Comparison of ENCODE assay signal across 11 cellular contexts in genomic region chr2:176817061-176817565, GRCh38.
DNase-seq lines count a peak whose midpoint lies in the region; ATAC-seq and TF ChIP-seq lines count a peak whose summit lies in the region.
"Had no signal": no experiment of that assay in that cellular context is flagged by ENCODE, and none has a peak within 500 bp of the region (broad histone marks: within the 10 kb centered on the region; RNA-seq: fewer than 3 reads in every experiment).

No MANE protein-coding gene starts in this region.

- no peak overlapping the region for H3K27ac ChIP-seq in right cardiac atrium (ENCODE audit: low read length)

- TF ChIP-seq CTCF in astrocyte of the cerebellum (IDR thresholded peaks at IDR 0.05; ENCODE audit: low read depth, low read length, missing control alignments) (peak; percentile 4), retinal pigment epithelial cell (conservative IDR thresholded peaks at IDR 0.05; ENCODE audit: low read depth, low read length) (peak; percentile 33)

- H3K4me1 Mint-ChIP-seq in activated CD4-positive, alpha-beta T cell treated with anti-CD3 and anti-CD28 coated beads for 36 hours = peaks cover 14% of the 10 kb centered on the region

- H3K9me3 ChIP-seq in right cardiac atrium (ENCODE audit: control insufficient read depth, low read length) = no peaks in the 10 kb centered on the region

- H3K36me3 Mint-ChIP-seq in activated CD4-positive, alpha-beta T cell treated with anti-CD3 and anti-CD28 coated beads for 36 hours (ENCODE audit: low read depth) = no peaks in the 10 kb centered on the region

- CTCF ChIA-PET in activated CD4-positive, alpha-beta T cell treated with anti-CD3 and anti-CD28 coated beads for 36 hours (lab: Charles Lee) = interaction anchor here (0.6 to 1.4 kb wide), 3 partner anchors 10 to 115 kb away, joined by 3 read pairs; no protein-coding TSS in a partner anchor

- POLR2A ChIA-PET in activated CD4-positive, alpha-beta T cell treated with anti-CD3 and anti-CD28 coated beads for 36 hours (lab: Charles Lee) = interaction anchor here (0.7 kb wide), 1 partner anchor 9 kb away, joined by 4 read pairs; no protein-coding TSS in a partner anchor

- no peaks in the 10 kb centered on the region for H3K9me3 Mint-ChIP-seq in activated CD4-positive, alpha-beta T cell treated with anti-CD3 and anti-CD28 coated beads for 36 hours (ENCODE audit: low read depth)
- H3K9me3 Mint-ChIP-seq: CD8-positive, alpha-beta memory T cell; dendritic cell treated with granulocyte-macrophage colony-stimulating factor and Interleukin-4, amounts not matched to agents 40 ng/mL and 50 ng/mL, for 4 days had no signal

- H3K4me3 Mint-ChIP-seq in activated CD4-positive, alpha-beta T cell treated with anti-CD3 and anti-CD28 coated beads for 36 hours = no peak overlapping the region
- H3K4me3 Mint-ChIP-seq: dendritic cell treated with granulocyte-macrophage colony-stimulating factor and Interleukin-4, amounts not matched to agents 40 ng/mL and 50 ng/mL, for 4 days had no signal

- WGBS in right cardiac atrium = 81% methylated on average over 7 of the region's 7 CpGs

- no peaks in the 10 kb centered on the region for H3K27me3 ChIP-seq in right cardiac atrium (ENCODE audit: control insufficient read depth, insufficient read depth)

- no peaks in the 10 kb centered on the region for H3K4me1 ChIP-seq in right cardiac atrium (ENCODE audit: control insufficient read depth, insufficient read depth, low read length)

- H3K4me3 ChIP-seq in astrocyte of the cerebellum (ENCODE audit: low read depth, low read length) (no peak overlapping the region), retinal pigment epithelial cell (ENCODE audit: low read length) (no peak overlapping the region), right cardiac atrium (ENCODE audit: low read length) (no peak overlapping the region)

- DNase-seq in activated CD4-positive, alpha-beta T cell treated with anti-CD3 and anti-CD28 coated beads for 36 hours = peak; percentile 62
- DNase-seq in activated CD4-positive, alpha-beta T cell treated with anti-CD3 and anti-CD28 coated beads for 4 hours = no peak
- DNase-seq in NCI-H146 treated with DMSO at 0.1 percent for 48 hours (lab: John Stamatoyannopoulos, UW; ENCODE audit: unreplicated experiment) (peak; percentile 80), astrocyte of the cerebellum (ENCODE audit: low read depth) (no peak), retinal pigment epithelial cell (ENCODE audit: low read depth) (no peak), right cardiac atrium (no peak), RPMI8226 (no peak)
- DNase-seq: IMR-90 had no signal

- intact Hi-C loops in activated CD4-positive, alpha-beta T cell treated with anti-CD3 and anti-CD28 coated beads for 36 hours (cut with DNase I, micrococcal nuclease) = loop anchor here (5.0 kb wide), 2 partner anchors 330 to 675 kb away; no protein-coding TSS in a partner anchor
- intact Hi-C loops in right cardiac atrium (cut with DNase I) = loop anchor here (5.0 to 10.0 kb wide), 4 partner anchors 162 to 672 kb away; no protein-coding TSS in a partner anchor

- in situ Hi-C loops in astrocyte of the cerebellum (cut with HindIII; ENCODE audit: low sequenced_read_pairs) = no loop called here

- no peak overlapping the region for H3K27ac Mint-ChIP-seq in activated CD4-positive, alpha-beta T cell treated with anti-CD3 and anti-CD28 coated beads for 36 hours
- H3K27ac Mint-ChIP-seq: dendritic cell treated with granulocyte-macrophage colony-stimulating factor and Interleukin-4, amounts not matched to agents 40 ng/mL and 50 ng/mL, for 4 days had no signal

- peaks cover 2% of the 10 kb centered on the region for H3K27me3 Mint-ChIP-seq in activated CD4-positive, alpha-beta T cell treated with anti-CD3 and anti-CD28 coated beads for 36 hours
- H3K27me3 Mint-ChIP-seq: dendritic cell treated with granulocyte-macrophage colony-stimulating factor and Interleukin-4, amounts not matched to agents 40 ng/mL and 50 ng/mL, for 4 days had no signal

- peak; percentile 78 for ATAC-seq in activated CD4-positive, alpha-beta T cell treated with anti-CD3 and anti-CD28 coated beads for 36 hours
- ATAC-seq in GM18873 (IDR thresholded peaks at IDR 0.05; ENCODE audit: low FRiP score, unreplicated experiment) (no peak), right cardiac atrium (no peak)

Comparison
In these comparisons a context has a peak if more than half of its experiments do, and no peak if none do; other contexts are left out.
1. DNase-seq: peak in activated CD4-positive, alpha-beta T cell treated with anti-CD3 and anti-CD28 coated beads for 36 hours (single experiment) and NCI-H146 treated with DMSO at 0.1 percent for 48 hours (single experiment); none in activated CD4-positive, alpha-beta T cell treated with anti-CD3 and anti-CD28 coated beads for 4 hours (0 of 2), astrocyte of the cerebellum (single experiment), retinal pigment epithelial cell (single experiment), right cardiac atrium (0 of 3) and RPMI8226 (single experiment).